ENCODE assay signal across 9 cellular contexts in genomic region chr2:241858206-241859016, GRCh38. TPM values are rescaled to one million over a fixed set of nuclear protein-coding genes. Genes with fewer than 3 reads are reported as not detected.
DNase-seq lines count a peak whose midpoint lies in the region; ATAC-seq and TF ChIP-seq lines count a peak whose summit lies in the region.
"Had no signal": no experiment of that assay in that cellular context is flagged by ENCODE, and none has a peak within 500 bp of the region (broad histone marks: within the 10 kb centered on the region; RNA-seq: fewer than 3 reads in every experiment).

Gene PDCD1 (minus strand): TSS chr2:241858894. CDS start chr2:241858838, 56 bp downstream.

- H3K4me2 ChIP-seq in mesendoderm (ENCODE audit: low read length): no peak within 1 kb of the TSS

- in situ Hi-C loops in Panc1 (cut with HindIII; ENCODE audit: low pct_unique_long_range_greater_than_20kb, low sequenced_read_pairs): no loop called here
- in situ Hi-C loops in ACHN (cut with HindIII; ENCODE audit: low pct_ligation_motif_present, low pct_unique_long_range_greater_than_20kb, low sequenced_read_pairs): no loop called here

- H3K4me1 ChIP-seq in Panc1 (ENCODE audit: control insufficient read depth, insufficient read depth, low read length) (peaks cover 8% of the 10 kb centered on the region; the same call in 1 of the 2 replicates), adrenal gland (replicated peaks in 1 of 2) (peaks cover 0 to 15% of the 10 kb centered on the region in 2 donors), mesendoderm (ENCODE audit: control insufficient read depth, low read depth, low read length) (peaks cover 2% of the 10 kb centered on the region), stomach (peaks cover 7 to 37% (median 23%) of the 10 kb centered on the region in 4 donors)

- H3K27ac ChIP-seq in Panc1 (ENCODE audit: low read length) (no peak within 1 kb of the TSS), adrenal gland (peak within 1 kb of the TSS in 3 of 5 donors; percentile 35 to 88 (median 88)), mesendoderm (ENCODE audit: low read depth, low read length) (no peak within 1 kb of the TSS), stomach (peak within 1 kb of the TSS; percentile 14 to 78 (median 71))
- H3K27ac ChIP-seq: VCaP had no signal

- CTCF ChIA-PET in Panc1 (lab: Charles Lee): no interaction called here

- H3K79me2 ChIP-seq in mesendoderm (ENCODE audit: control insufficient read depth, insufficient read depth, low read length): no peaks in the 10 kb centered on the region

- H3K9ac ChIP-seq in mesendoderm (ENCODE audit: low read length): no peak within 1 kb of the TSS

- no peak within 1 kb of the TSS for H2BK5ac ChIP-seq in mesendoderm (ENCODE audit: low read length)

- H4K5ac ChIP-seq in mesendoderm (ENCODE audit: low read length): no peak within 1 kb of the TSS

- H2BK120ac ChIP-seq in mesendoderm (ENCODE audit: low read depth, low read length): no peak within 1 kb of the TSS

- ATAC-seq in GM19455 (IDR thresholded peaks at IDR 0.05; ENCODE audit: unreplicated experiment) (peak; percentile 31), Panc1 (peak; percentile 15; the same call in 1 of the 2 replicates), GM18873 (IDR thresholded peaks at IDR 0.05; ENCODE audit: low FRiP score, unreplicated experiment) (no peak)

- no peaks in the 10 kb centered on the region for H3K79me1 ChIP-seq in mesendoderm (ENCODE audit: low read length)

- no peak within 1 kb of the TSS for H2AK5ac ChIP-seq in mesendoderm (ENCODE audit: low read length)

- H3K9me3 ChIP-seq in Panc1 (ENCODE audit: control insufficient read depth, insufficient read depth, low read depth, low read length) (no peaks in the 10 kb centered on the region), adrenal gland (replicated peaks in 1 of 3) (no peaks in the 10 kb centered on the region), stomach (no peaks in the 10 kb centered on the region)

- no TSS peak for BruUV-seq in Panc1 (replicated peaks; lab: Mats Ljungman, UMichigan)

- POLR2A ChIA-PET in Panc1 (lab: Charles Lee): no interaction called here

- TF ChIP-seq CTCF in Panc1 (IDR thresholded peaks at IDR 0.05) (no peak), adrenal gland (IDR thresholded peaks at IDR 0.05) (no peak), stomach (IDR thresholded peaks at IDR 0.05) (no peak)

- no peak within 1 kb of the TSS for H3K18ac ChIP-seq in mesendoderm (ENCODE audit: low read length)

- intact Hi-C loops in Panc1 (cut with micrococcal nuclease; ENCODE audit: unreplicated experiment): no loop called here
- intact Hi-C loops in adrenal gland (cut with DNase I): no loop called here
- intact Hi-C loops in stomach (cut with DNase I; ENCODE audit: low total_unique reads): no loop called here

- H3K4me3 ChIP-seq in Panc1 (ENCODE audit: low read depth in 2 of 2, low read length in 2 of 2): no peak within 1 kb of the TSS; a peak in 1 of 4 replicates
- H3K4me3 ChIP-seq in adrenal gland: peak within 1 kb of the TSS in 1 of 4 donors; percentile 34
- H3K4me3 ChIP-seq in mesendoderm (ENCODE audit: low read length): no peak within 1 kb of the TSS
- peak within 1 kb of the TSS; percentile 11 to 31 (median 28) for H3K4me3 ChIP-seq in stomach

- H3K4ac ChIP-seq in mesendoderm (ENCODE audit: low read depth, low read length): no peak within 1 kb of the TSS

- no peaks in the 10 kb centered on the region for H3K36me3 ChIP-seq in Panc1 (ENCODE audit: control insufficient read depth, insufficient read depth, low read length)
- H3K36me3 ChIP-seq in adrenal gland (replicated peaks in 1 of 2): no peaks in the 10 kb centered on the region
- no peaks in the 10 kb centered on the region for H3K36me3 ChIP-seq in mesendoderm (ENCODE audit: control insufficient read depth, insufficient read depth, low read length)
- H3K36me3 ChIP-seq in stomach: no peaks in the 10 kb centered on the region

- WGBS in adrenal gland, 4 donors: 73 to 86% (median 78%) methylated on average over 10 to 28 of the region's 28 CpGs
- no CpG with 5 or more reads among the region's 28 CpGs for WGBS in mesendoderm (ENCODE audit: extremely low coverage, insufficient coverage, low lambda C conversion rate)
- 44 to 59% (median 52%) methylated on average over 20 to 28 of the region's 28 CpGs for WGBS in stomach, 5 donors

- H2BK15ac ChIP-seq in mesendoderm (replicated peaks; ENCODE audit: low read depth): no peak within 1 kb of the TSS

- TF ChIP-seq EP300 in stomach (IDR thresholded peaks at IDR 0.05): no peak

- H3K56ac ChIP-seq in mesendoderm (ENCODE audit: low read length): peak within 1 kb of the TSS; percentile 42

- no peak within 1 kb of the TSS for H4K8ac ChIP-seq in mesendoderm (ENCODE audit: low read depth, low read length)

- no peaks in the 10 kb centered on the region for H3K27me3 ChIP-seq in Panc1 (ENCODE audit: control insufficient read depth, insufficient read depth, low read length)
- H3K27me3 ChIP-seq in adrenal gland: peaks cover 4% of the 10 kb centered on the region
- no peaks in the 10 kb centered on the region for H3K27me3 ChIP-seq in mesendoderm (ENCODE audit: insufficient read depth, low read length, poor library complexity)
- peaks cover 3 to 59% (median 5%) of the 10 kb centered on the region in 3 donors for H3K27me3 ChIP-seq in stomach

- H3K23ac ChIP-seq in mesendoderm (ENCODE audit: low read length): no peak within 1 kb of the TSS

- TF ChIP-seq POLR2A in adrenal gland (IDR thresholded peaks at IDR 0.05): no peak
- TF ChIP-seq POLR2A in stomach (IDR thresholded peaks at IDR 0.05): no peak

- DNase-seq in Panc1 (ENCODE audit: low read depth, low spot score) (no peak), adrenal gland (peak in 2 of 7 donors; percentile 12 to 21), mesendoderm (peak; percentile 59), stomach (peak; percentile 34), ACHN (no peak), HCEC 1CT (no peak)

RNA-seq across cellular contexts. Expression of gene PDCD1, which starts in this region (rescaled TPM):
- total RNA-seq in Panc1 (2021; ENCODE audit: unreplicated experiment): 0.15 TPM
- 0.29 TPM for polyA plus RNA-seq in Panc1 (2012; ENCODE audit: insufficient read length)
- total RNA-seq in adrenal gland: under 1 TPM in 6 of 8 donors, not detected in 2; 0.23 to 0.84 (median 0.32) TPM
- 1 to 10 TPM in 1 of 3 donors, under 1 TPM in 1, not detected in 1; 0.81 to 2.0 TPM for polyA plus RNA-seq in adrenal gland
- 0.87 TPM for polyA plus RNA-seq in mesendoderm (2013, experiment 1 of 2)
- 0.78 TPM for polyA plus RNA-seq in mesendoderm (2013, experiment 2 of 2)
- total RNA-seq in stomach: 1 to 10 TPM in 1 of 5 donors, under 1 TPM in 1, not detected in 3; 0.18 to 2.2 TPM
- polyA plus RNA-seq in stomach: under 1 TPM; 0.31 to 0.76 (median 0.60) TPM

Comparison
In these comparisons a context has a peak if more than half of its experiments do, and no peak if none do; other contexts are left out.
1. Peak in ATAC-seq in Panc1; RNA of the gene not detected or under 1 TPM.
2. DNase-seq: peak in mesendoderm (single experiment) and stomach (single experiment); none in Panc1 (single experiment), ACHN (single experiment) and HCEC 1CT (single experiment).
3. H3K27ac ChIP-seq: peak in adrenal gland (3 of 5) and stomach (5 of 5); none in Panc1 (single experiment) and mesendoderm (single experiment).
4. H3K4me3 ChIP-seq: peak in stomach (4 of 4); none in Panc1 (0 of 2) and mesendoderm (single experiment).